ENCODE assay signal across 20 cellular contexts in genomic region chr6:154429711-154430110, GRCh38.
"Had no signal": no experiment of that assay in that cellular context is flagged by ENCODE, and none has a peak within 500 bp of the region (broad histone marks: within the 10 kb centered on the region; RNA-seq: fewer than 3 reads in every experiment).

No MANE protein-coding gene starts in this region.

- H3K4me1 ChIP-seq: colonic mucosa had no signal

- H3K27me3 ChIP-seq: body of pancreas, colonic mucosa, stomach, testis had no signal

- H3K9me3 Mint-ChIP-seq: stimulated activated effector memory CD8-positive, alpha-beta T cell treated with anti-CD3 and anti-CD28 coated beads, Interleukin-12 subunit alpha, Interleukin-12 subunit beta, amount 100 ng/mL, for 72 hours had no signal

- H3K4me3 Mint-ChIP-seq: activated naive CD8-positive, alpha-beta T cell; mesothelial cell of epicardium; nephron progenitor cell; stimulated activated effector memory CD8-positive, alpha-beta T cell treated with anti-CD3 and anti-CD28 coated beads, Interleukin-12 subunit alpha, Interleukin-12 subunit beta, amount 100 ng/mL, for 72 hours; T-cell had no signal

- H3K27me3 Mint-ChIP-seq: activated naive CD8-positive, alpha-beta T cell; T-cell had no signal

- H3K4me3 ChIP-seq: body of pancreas, colonic mucosa, lung, stomach, testis had no signal

- H3K36me3 Mint-ChIP-seq: activated naive CD8-positive, alpha-beta T cell; stimulated activated effector memory CD8-positive, alpha-beta T cell treated with anti-CD3 and anti-CD28 coated beads, Interleukin-12 subunit alpha, Interleukin-12 subunit beta, amount 100 ng/mL, for 72 hours; T-cell had no signal

- H3K4me1 Mint-ChIP-seq: nephron progenitor cell; stimulated activated effector memory CD8-positive, alpha-beta T cell treated with anti-CD3 and anti-CD28 coated beads, Interleukin-12 subunit alpha, Interleukin-12 subunit beta, amount 100 ng/mL, for 72 hours; T-cell had no signal

- H3K9me3 ChIP-seq: body of pancreas, colonic mucosa, stomach, testis had no signal

- H3K36me3 ChIP-seq: colonic mucosa had no signal

- H3K27ac Mint-ChIP-seq: activated naive CD8-positive, alpha-beta T cell; mesothelial cell of epicardium; nephron progenitor cell; stimulated activated effector memory CD8-positive, alpha-beta T cell treated with anti-CD3 and anti-CD28 coated beads, Interleukin-12 subunit alpha, Interleukin-12 subunit beta, amount 100 ng/mL, for 72 hours; T-cell had no signal

- DNase-seq: activated CD8-positive, alpha-beta memory T cell treated with anti-CD3 and anti-CD28 coated beads for 24 hours; body of pancreas; central memory CD4-positive, alpha-beta T cell; colonic mucosa; erythroblast; foreskin melanocyte; glutamatergic neuron; hypothalamus; nephron progenitor cell; occipital lobe; right cardiac atrium; small intestine; stimulated activated CD4-positive, alpha-beta T cell treated with anti-CD3 and anti-CD28 coated beads, Interleukin-4, amount 100 ng/mL, for 1 hour; stomach; T-cell; testis had no signal

- H3K27ac ChIP-seq: colonic mucosa, testis had no signal
